13 cellular contexts compared by ENCODE assay signal in genomic region chr11:8766043-8766992, GRCh38.
DNase-seq lines count a peak whose midpoint lies in the region; ATAC-seq and TF ChIP-seq lines count a peak whose summit lies in the region.
"Had no signal": no experiment of that assay in that cellular context is flagged by ENCODE, and none has a peak within 500 bp of the region (broad histone marks: within the 10 kb centered on the region; RNA-seq: fewer than 3 reads in every experiment).

No MANE protein-coding gene starts in this region.

- 55 to 66% methylated on average over 6 to 8 of the region's 8 CpGs for WGBS in esophagus squamous epithelium, 2 donors

- H3K27ac ChIP-seq in SJCRH30 (peak overlapping the region; percentile 60), esophagus squamous epithelium (peak overlapping the region; percentile 78 to 86 (median 84))

- CTCF ChIA-PET in activated CD8-positive, alpha-beta memory T cell treated with anti-CD3 and anti-CD28 coated beads, Interleukin-2, amount 10 ng/mL, durations not matched to agents 7 days and 5 days (lab: Charles Lee), result no interaction called here

- peaks cover 7% of the 10 kb centered on the region for H3K36me3 Mint-ChIP-seq in nephron progenitor cell (ENCODE audit: low read depth)
- no peaks in the 10 kb centered on the region for H3K36me3 Mint-ChIP-seq in activated CD8-positive, alpha-beta memory T cell treated with anti-CD3 and anti-CD28 coated beads, Interleukin-2, amount 10 ng/mL, durations not matched to agents 7 days and 5 days
- H3K36me3 Mint-ChIP-seq: activated naive CD8-positive, alpha-beta T cell had no signal

- intact Hi-C loops in esophagus squamous epithelium (cut with DNase I), result no loop called here

- H3K36me3 ChIP-seq in SJCRH30 (peaks cover 2% of the 10 kb centered on the region; the same call in 1 of the 2 replicates), esophagus squamous epithelium (peaks cover 0 to 12% (median 0%) of the 10 kb centered on the region in 3 donors)

- H3K4me3 ChIP-seq in SJCRH30 (no peak overlapping the region), esophagus squamous epithelium (no peak overlapping the region)
- H3K4me3 ChIP-seq: mucosa of descending colon had no signal

- H3K27ac Mint-ChIP-seq in nephron progenitor cell, result peak overlapping the region; percentile 62
- H3K27ac Mint-ChIP-seq in activated CD8-positive, alpha-beta memory T cell treated with anti-CD3 and anti-CD28 coated beads, Interleukin-2, amount 10 ng/mL, durations not matched to agents 7 days and 5 days, result no peak overlapping the region
- H3K27ac Mint-ChIP-seq: activated naive CD8-positive, alpha-beta T cell had no signal

- H3K4me1 Mint-ChIP-seq in nephron progenitor cell, result peaks cover 11% of the 10 kb centered on the region
- no peaks in the 10 kb centered on the region for H3K4me1 Mint-ChIP-seq in activated CD8-positive, alpha-beta memory T cell treated with anti-CD3 and anti-CD28 coated beads, Interleukin-2, amount 10 ng/mL, durations not matched to agents 7 days and 5 days

- H3K27me3 Mint-ChIP-seq in nephron progenitor cell (ENCODE audit: low read depth, poor library complexity), result no peaks in the 10 kb centered on the region
- H3K27me3 Mint-ChIP-seq in activated CD8-positive, alpha-beta memory T cell treated with anti-CD3 and anti-CD28 coated beads, Interleukin-2, amount 10 ng/mL, durations not matched to agents 7 days and 5 days, result peaks cover 12% of the 10 kb centered on the region
- H3K27me3 Mint-ChIP-seq: activated naive CD8-positive, alpha-beta T cell had no signal

- H3K27me3 ChIP-seq in SJCRH30 (no peaks in the 10 kb centered on the region), esophagus squamous epithelium (no peaks in the 10 kb centered on the region)

- H3K4me3 Mint-ChIP-seq in nephron progenitor cell, result no peak overlapping the region
- no peak overlapping the region for H3K4me3 Mint-ChIP-seq in activated CD8-positive, alpha-beta memory T cell treated with anti-CD3 and anti-CD28 coated beads, Interleukin-2, amount 10 ng/mL, durations not matched to agents 7 days and 5 days
- H3K4me3 Mint-ChIP-seq: activated naive CD8-positive, alpha-beta T cell had no signal

- DNase-seq in A172 (ENCODE audit: low spot score) (peak; percentile 69), SJCRH30 (no peak), esophagus squamous epithelium (lab: John Stamatoyannopoulos, UW) (no peak), nephron progenitor cell (no peak), UCSD-AML1 (lab: John Stamatoyannopoulos, UW; ENCODE audit: unreplicated experiment) (no peak), HK-2 (ENCODE audit: unreplicated experiment) (no peak)
- DNase-seq in activated CD8-positive, alpha-beta memory T cell treated with anti-CD3 and anti-CD28 coated beads, Interleukin-2, amount 10 ng/mL, durations not matched to agents 7 days and 5 days, result no peak
- no peak for DNase-seq in activated CD4-positive, CD25-positive, alpha-beta regulatory T cell (lab: John Stamatoyannopoulos, UW)
- DNase-seq: activated CD4-positive, alpha-beta T cell treated with anti-CD3 and anti-CD28 coated beads, Interleukin-2, amount 50 U/mL, for 4 hours; mucosa of descending colon; NCI-H2107; SHP77 had no signal

- no peaks in the 10 kb centered on the region for H3K9me3 ChIP-seq in SJCRH30 (replicated peaks)
- H3K9me3 ChIP-seq in esophagus squamous epithelium, result no peaks in the 10 kb centered on the region
- H3K9me3 ChIP-seq: mucosa of descending colon had no signal

- TF ChIP-seq CTCF in esophagus squamous epithelium (IDR thresholded peaks at IDR 0.05) (no peak), nephron progenitor cell (IDR thresholded peaks at IDR 0.05) (no peak)

- H3K4me1 ChIP-seq in SJCRH30 (peaks cover 53% of the 10 kb centered on the region), esophagus squamous epithelium (peaks cover 31 to 73% (median 51%) of the 10 kb centered on the region in 3 donors)

- TF ChIP-seq POLR2A in esophagus squamous epithelium (IDR thresholded peaks at IDR 0.05), result no peak

- H3K9me3 Mint-ChIP-seq in nephron progenitor cell, result no peaks in the 10 kb centered on the region
- no peaks in the 10 kb centered on the region for H3K9me3 Mint-ChIP-seq in activated CD8-positive, alpha-beta memory T cell treated with anti-CD3 and anti-CD28 coated beads, Interleukin-2, amount 10 ng/mL, durations not matched to agents 7 days and 5 days (ENCODE audit: low read depth)

- no peak for ATAC-seq in activated CD8-positive, alpha-beta memory T cell treated with anti-CD3 and anti-CD28 coated beads, Interleukin-2, amount 10 ng/mL, durations not matched to agents 7 days and 5 days
